Comparison of ENCODE assay signal across 28 cellular contexts in genomic region chr5:122120493-122120892, GRCh38. TPM values are rescaled to one million over a fixed set of nuclear protein-coding genes. Genes with fewer than 3 reads are reported as not detected.
"Had no signal": no experiment of that assay in that cellular context is flagged by ENCODE, and none has a peak within 500 bp of the region (broad histone marks: within the 10 kb centered on the region; RNA-seq: fewer than 3 reads in every experiment).

No MANE protein-coding gene starts in this region.

- FAIRE-seq: islet of Langerhans, kidney, urothelium cell line had no signal

- H3K27me3 ChIP-seq: left lung, ovary, right atrium auricular region, right lobe of liver, stomach, tibial artery, upper lobe of right lung had no signal

- H3K27ac ChIP-seq: hepatocyte, left lung, ovary, right atrium auricular region, right lobe of liver, stomach, thoracic aorta, tibial artery, upper lobe of right lung had no signal

- H3K4me3 ChIP-seq: hepatocyte, left lung, lung, mucosa of descending colon, ovary, right atrium auricular region, right lobe of liver, skin epidermis, stomach, thoracic aorta, tibial artery, upper lobe of right lung had no signal

- DNase-seq: kidney; left colon; left lung; midbrain; mucosa of descending colon; naive thymus-derived CD4-positive, alpha-beta T cell; ovary; right lobe of liver; stimulated activated CD4-positive, alpha-beta T cell treated with anti-CD3 and anti-CD28 coated beads, Interleukin-12 subunit alpha, Interleukin-12 subunit beta, amount 100 ng/mL, for 4 hours; stimulated activated CD4-positive, alpha-beta T cell treated with anti-CD3 and anti-CD28 coated beads, Interleukin-15, amount 100 ng/mL, for 24 hours; stimulated activated CD4-positive, alpha-beta T cell treated with anti-CD3 and anti-CD28 coated beads, Interleukin-2, amount 100 ng/mL, for 24 hours; stimulated activated CD4-positive, alpha-beta T cell treated with anti-CD3 and anti-CD28 coated beads, Interleukin-4, amount 100 ng/mL, for 1 hour; stimulated activated naive B cell treated with anti-CD40 and anti-IgM and Interleukin-4, amounts not matched to agents 10 μg/mL and 1 μg/mL and 100 μg/mL, for 72 hours; stimulated activated naive CD8-positive, alpha-beta T cell treated with anti-CD3 and anti-CD28 coated beads, Interleukin-15, Interleukin-2, amounts not matched to agents 100 U/mL and 50 U/mL, for 24 hours; stomach; tibial artery; upper lobe of right lung had no signal

- H3K9me3 Mint-ChIP-seq: memory B cell; naive thymus-derived CD4-positive, alpha-beta T cell; stimulated activated naive B cell treated with anti-CD40 and anti-IgM and Interleukin-4, amounts not matched to agents 10 μg/mL and 1 μg/mL and 100 μg/mL, for 72 hours had no signal

- H3K79me2 ChIP-seq: hepatocyte had no signal

- H3K36me3 ChIP-seq: left lung, ovary, right atrium auricular region, right lobe of liver, stomach, thoracic aorta, tibial artery, upper lobe of right lung had no signal

- H3K27ac Mint-ChIP-seq: memory B cell; naive thymus-derived CD4-positive, alpha-beta T cell; natural killer cell treated with Interleukin-12 subunit alpha and Interleukin-12 subunit beta and Interleukin-15 and Interleukin-18, amount 100 ng/mL, for 72 hours; progenitor cell of endocrine pancreas; stimulated activated naive B cell treated with anti-CD40 and anti-IgM and Interleukin-4, amounts not matched to agents 10 μg/mL and 1 μg/mL and 100 μg/mL, for 72 hours had no signal

- ATAC-seq: left colon; left lung; mucosa of descending colon; naive thymus-derived CD4-positive, alpha-beta T cell; natural killer cell treated with Interleukin-12 subunit alpha and Interleukin-12 subunit beta and Interleukin-15 and Interleukin-18, amount 100 ng/mL, for 72 hours; right lobe of liver; stimulated activated naive B cell treated with anti-CD40 and anti-IgM and Interleukin-4, amounts not matched to agents 10 μg/mL and 1 μg/mL and 100 μg/mL, for 72 hours; stimulated activated naive CD8-positive, alpha-beta T cell treated with anti-CD3 and anti-CD28 coated beads, Interleukin-15, Interleukin-2, amounts not matched to agents 100 U/mL and 50 U/mL, for 24 hours; upper lobe of right lung had no signal

- H3K4me2 ChIP-seq: hepatocyte had no signal

- H3K4me1 Mint-ChIP-seq: memory B cell; naive thymus-derived CD4-positive, alpha-beta T cell; stimulated activated naive B cell treated with anti-CD40 and anti-IgM and Interleukin-4, amounts not matched to agents 10 μg/mL and 1 μg/mL and 100 μg/mL, for 72 hours had no signal

- H2AFZ ChIP-seq: hepatocyte had no signal

- H3K27me3 Mint-ChIP-seq: natural killer cell treated with Interleukin-12 subunit alpha and Interleukin-12 subunit beta and Interleukin-15 and Interleukin-18, amount 100 ng/mL, for 72 hours had no signal

- H3K36me3 Mint-ChIP-seq: memory B cell; naive thymus-derived CD4-positive, alpha-beta T cell; natural killer cell treated with Interleukin-12 subunit alpha and Interleukin-12 subunit beta and Interleukin-15 and Interleukin-18, amount 100 ng/mL, for 72 hours; stimulated activated naive B cell treated with anti-CD40 and anti-IgM and Interleukin-4, amounts not matched to agents 10 μg/mL and 1 μg/mL and 100 μg/mL, for 72 hours had no signal

- H3K4me3 Mint-ChIP-seq: memory B cell; naive thymus-derived CD4-positive, alpha-beta T cell; natural killer cell treated with Interleukin-12 subunit alpha and Interleukin-12 subunit beta and Interleukin-15 and Interleukin-18, amount 100 ng/mL, for 72 hours; stimulated activated naive B cell treated with anti-CD40 and anti-IgM and Interleukin-4, amounts not matched to agents 10 μg/mL and 1 μg/mL and 100 μg/mL, for 72 hours had no signal

- H3K9me3 ChIP-seq: left lung, mucosa of descending colon, ovary, right atrium auricular region, right lobe of liver, stomach, thoracic aorta, tibial artery, upper lobe of right lung had no signal

- H3K4me1 ChIP-seq: left lung, right atrium auricular region, right lobe of liver, stomach, upper lobe of right lung had no signal

RNA-seq across cellular contexts. Expression of gene ZNF474, which starts 8.9 kb away (rescaled TPM):
- total RNA-seq: left colon; natural killer cell treated with Interleukin-12 subunit alpha and Interleukin-12 subunit beta and Interleukin-15 and Interleukin-18, amount 100 ng/mL, for 72 hours; right atrium auricular region; upper lobe of right lung had no signal
- polyA plus RNA-seq: neural cell had no signal

RNA-seq across cellular contexts. Expression of gene LOX, which starts 42.4 kb away (rescaled TPM):
- total RNA-seq: naive thymus-derived CD4-positive, alpha-beta T cell; natural killer cell treated with Interleukin-12 subunit alpha and Interleukin-12 subunit beta and Interleukin-15 and Interleukin-18, amount 100 ng/mL, for 72 hours had no signal
